14 cellular contexts compared by ENCODE assay signal in the genomic region with DNA sequence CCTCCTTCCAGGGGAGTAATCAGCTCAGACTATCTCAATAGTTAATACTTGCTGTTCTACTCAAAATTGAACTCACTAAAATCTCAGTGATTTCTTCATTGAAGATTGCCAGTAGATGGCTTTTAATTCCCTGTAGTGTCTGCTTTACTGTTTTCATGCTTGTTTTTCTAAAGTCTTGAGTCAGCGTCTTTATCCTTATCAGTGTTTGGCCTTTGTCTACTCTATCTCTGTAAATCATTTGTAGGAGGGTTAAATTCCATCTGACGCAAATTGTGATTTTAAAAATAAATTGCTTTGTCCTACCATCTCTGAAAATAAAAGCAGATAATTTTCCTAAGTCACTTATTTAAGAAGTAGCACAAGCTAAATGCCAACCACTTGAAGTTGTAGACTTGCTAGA.
"Had no signal": no experiment of that assay in that cellular context is flagged by ENCODE, and none has a peak within 500 bp of the region (broad histone marks: within the 10 kb centered on the region; RNA-seq: fewer than 3 reads in every experiment).

No MANE protein-coding gene starts in this region.

- H3K4me3 ChIP-seq: gastroesophageal sphincter, neural progenitor cell had no signal

- H3K4me2 ChIP-seq: neural progenitor cell had no signal

- H3K9me3 ChIP-seq: gastroesophageal sphincter had no signal

- H3K9me3 Mint-ChIP-seq: activated naive CD4-positive, alpha-beta T cell treated with anti-CD3 and anti-CD28 coated beads, Interleukin-2, amount 10 ng/mL, durations not matched to agents 7 days and 5 days; activated T-helper 2 cell treated with anti-CD3 and anti-CD28 coated beads, Interferon-gamma antibody, Interleukin-2, Interleukin-4, amounts not matched to agents 10 μg/mL and 5 μg/mL and 100 μg/mL, durations not matched to agents 14 hours and 24 hours and 36 hours; neural progenitor cell; stimulated activated memory B cell treated with anti-CD40 and anti-IgM and Interleukin-4, amounts not matched to agents 10 μg/mL and 1 μg/mL and 100 μg/mL, for 72 hours had no signal

- H3K27ac Mint-ChIP-seq: activated naive CD4-positive, alpha-beta T cell treated with anti-CD3 and anti-CD28 coated beads, Interleukin-2, amount 10 ng/mL, durations not matched to agents 7 days and 5 days; activated T-helper 2 cell treated with anti-CD3 and anti-CD28 coated beads, Interferon-gamma antibody, Interleukin-2, Interleukin-4, amounts not matched to agents 10 μg/mL and 5 μg/mL and 100 μg/mL, durations not matched to agents 14 hours and 24 hours and 36 hours; neural progenitor cell; stimulated activated memory B cell treated with anti-CD40 and anti-IgM and Interleukin-4, amounts not matched to agents 10 μg/mL and 1 μg/mL and 100 μg/mL, for 72 hours; T-helper 17 cell had no signal

- H3K27me3 ChIP-seq: gastroesophageal sphincter, neural progenitor cell had no signal

- H3K4me1 Mint-ChIP-seq: activated naive CD4-positive, alpha-beta T cell treated with anti-CD3 and anti-CD28 coated beads, Interleukin-2, amount 10 ng/mL, durations not matched to agents 7 days and 5 days; neural progenitor cell; stimulated activated memory B cell treated with anti-CD40 and anti-IgM and Interleukin-4, amounts not matched to agents 10 μg/mL and 1 μg/mL and 100 μg/mL, for 72 hours; T-helper 17 cell had no signal

- H3K4me3 Mint-ChIP-seq: activated naive CD4-positive, alpha-beta T cell treated with anti-CD3 and anti-CD28 coated beads, Interleukin-2, amount 10 ng/mL, durations not matched to agents 7 days and 5 days; neural progenitor cell; stimulated activated memory B cell treated with anti-CD40 and anti-IgM and Interleukin-4, amounts not matched to agents 10 μg/mL and 1 μg/mL and 100 μg/mL, for 72 hours; T-helper 17 cell had no signal

- H3K36me3 Mint-ChIP-seq: activated naive CD4-positive, alpha-beta T cell treated with anti-CD3 and anti-CD28 coated beads, Interleukin-2, amount 10 ng/mL, durations not matched to agents 7 days and 5 days; neural progenitor cell had no signal

- H3K27me3 Mint-ChIP-seq: activated naive CD4-positive, alpha-beta T cell treated with anti-CD3 and anti-CD28 coated beads, Interleukin-2, amount 10 ng/mL, durations not matched to agents 7 days and 5 days; stimulated activated memory B cell treated with anti-CD40 and anti-IgM and Interleukin-4, amounts not matched to agents 10 μg/mL and 1 μg/mL and 100 μg/mL, for 72 hours; T-helper 17 cell had no signal

- DNase-seq: activated CD4-positive, alpha-beta T cell treated with anti-CD3 and anti-CD28 coated beads, Interleukin-2, amount 50 U/mL, for 48 hours; activated naive CD4-positive, alpha-beta T cell treated with anti-CD3 and anti-CD28 coated beads, Interleukin-2, amount 10 ng/mL, durations not matched to agents 7 days and 5 days; activated T-cell treated with anti-CD3 and anti-CD28 coated beads, Interleukin-2, amount 50 U/mL, for 1 hour; erythroblast; islet precursor cell; left ventricle myocardium superior; mesenchymal stem cell; stimulated activated CD4-positive, alpha-beta T cell treated with anti-CD3 and anti-CD28 coated beads, Interleukin-2, amount 100 ng/mL, for 48 hours; T-helper 17 cell; WERI-Rb-1 had no signal

- H3K27ac ChIP-seq: gastroesophageal sphincter, neural progenitor cell, WERI-Rb-1 had no signal

- H3K4me1 ChIP-seq: gastroesophageal sphincter, neural progenitor cell had no signal

- H3K36me3 ChIP-seq: neural progenitor cell, WERI-Rb-1 had no signal

- H3K9ac ChIP-seq: neural progenitor cell had no signal
